In the genomic region with DNA sequence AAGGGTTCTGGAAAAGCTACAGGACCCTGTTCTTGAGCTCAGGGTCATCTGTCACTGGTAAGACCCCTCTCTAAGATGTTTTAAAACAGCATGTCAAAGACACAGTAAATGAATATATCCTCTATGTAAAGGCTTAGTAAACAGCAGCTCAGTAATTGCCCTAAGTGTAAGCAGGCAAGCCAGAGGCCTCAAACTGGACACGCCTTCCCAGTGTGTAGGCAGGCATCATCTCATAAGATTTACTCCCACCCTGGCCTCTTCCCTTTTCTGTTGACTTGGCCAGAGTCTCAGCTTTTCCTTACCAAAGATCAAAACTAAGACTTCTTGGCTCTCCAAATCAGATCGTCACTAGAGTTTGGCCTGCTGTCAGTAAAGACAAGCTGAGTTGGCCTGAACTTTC, we compare ENCODE assay signal across 20 cellular contexts. TPM values are rescaled to one million over a fixed set of nuclear protein-coding genes. Genes with fewer than 3 reads are reported as not detected.
DNase-seq lines count a peak whose midpoint lies in the region; ATAC-seq, FAIRE-seq and TF ChIP-seq lines count a peak whose summit lies in the region.
"Had no signal": no experiment of that assay in that cellular context is flagged by ENCODE, and none has a peak within 500 bp of the region (broad histone marks: within the 10 kb centered on the region; RNA-seq: fewer than 3 reads in every experiment).

No MANE protein-coding gene starts in this region.

- TF ChIP-seq POLR2A in A549 (IDR thresholded peaks at IDR 0.05; ENCODE audit: low read length), result no peak

- TF ChIP-seq CTCF in A549 (IDR thresholded peaks at IDR 0.05) (no peak), choroid plexus epithelial cell (conservative IDR thresholded peaks at IDR 0.05; ENCODE audit: low read depth, low read length) (no peak)

- no peak overlapping the region for H3K4me3 ChIP-seq in A549
- H3K4me3 ChIP-seq in choroid plexus epithelial cell (ENCODE audit: low read depth, low read length), result no peak overlapping the region
- no peak overlapping the region for H3K4me3 ChIP-seq in muscle layer of colon (ENCODE audit: low read depth in 1 of 2, low read length in 2 of 2)
- H3K4me3 ChIP-seq: spleen had no signal

- no peak for FAIRE-seq in A549 (lab: Jason Lieb, UNC)
- FAIRE-seq: GM12891 had no signal

- WGBS in A549 (ENCODE audit: missing lambda C conversion rate), result 83% methylated on average over 2 of the region's 2 CpGs

- ATAC-seq in A549 (no peak), HG02642 (IDR thresholded peaks at IDR 0.05; ENCODE audit: poor library complexity, unreplicated experiment) (no peak)
- ATAC-seq: naive thymus-derived CD8-positive, alpha-beta T cell had no signal

- DNase-seq in A549 (ENCODE audit: low read depth in 1 of 2, low spot score in 1 of 2), result no peak
- peak; percentile 66 for DNase-seq in NCI-H2227 treated with DMSO at 0.1 percent for 48 hours (lab: John Stamatoyannopoulos, UW)
- peak; percentile 14 for DNase-seq in choroid plexus epithelial cell (ENCODE audit: low read depth)
- no peak for DNase-seq in NCI-H1694 (lab: John Stamatoyannopoulos, UW)
- no peak for DNase-seq in head of caudate nucleus
- DNase-seq in midbrain (lab: John Stamatoyannopoulos, UW), result no peak
- DNase-seq: activated CD4-positive, alpha-beta T cell treated with anti-CD3 and anti-CD28 coated beads, Interleukin-2, amount 50 U/mL, for 1 hour; activated T-cell treated with anti-CD3 and anti-CD28 coated beads for 4 hours; brain microvascular endothelial cell; DMS 273 treated with DMSO at 0.1 percent for 48 hours; GF-D8; naive thymus-derived CD8-positive, alpha-beta T cell; NCI-H1694 treated with DMSO at 0.1 percent for 48 hours; NCI-H510A; spleen; SW 1271 had no signal

- TF ChIP-seq RAD21 in A549 (conservative IDR thresholded peaks at IDR 0.05 in 1 of 2, IDR thresholded peaks at IDR 0.05 in 1 of 2), result no peak

- CTCF ChIA-PET in A549 (lab: Yijun Ruan, JAX), result interaction anchor here (0.6 to 1.8 kb wide), 13 partner anchors 32 to 1475 kb away, joined by 3 to 7 read pairs (median 3); no protein-coding TSS in a partner anchor

- POLR2A ChIA-PET in A549 (lab: Yijun Ruan, JAX), result interaction anchor here (1.2 kb wide), 1 partner anchor 182 kb away, joined by 3 read pairs; a partner anchor contains a TSS

- H3K36me3 ChIP-seq in muscle layer of colon (ENCODE audit: insufficient read depth, low read length), result no peaks in the 10 kb centered on the region
- H3K36me3 ChIP-seq: brain microvascular endothelial cell, spleen had no signal

- H3K27me3 ChIP-seq in muscle layer of colon (ENCODE audit: control insufficient read depth in 1 of 2, insufficient read depth in 2 of 2, low read length in 2 of 2), result no peaks in the 10 kb centered on the region
- H3K27me3 ChIP-seq: brain microvascular endothelial cell, spleen had no signal

- H3K4me1 ChIP-seq in A549, result peaks cover 36% of the 10 kb centered on the region
- H3K4me1 ChIP-seq in muscle layer of colon (ENCODE audit: insufficient read depth, low read length), result peaks cover 37% of the 10 kb centered on the region

- no peak overlapping the region for H3K9ac ChIP-seq in muscle layer of colon (ENCODE audit: low read length)

- intact Hi-C loops in head of caudate nucleus (cut with DNase I), result no loop called here

- H3K9me3 ChIP-seq in A549 (peaks cover 6% of the 10 kb centered on the region; the same call in 2 of the 3 replicates), muscle layer of colon (ENCODE audit: low read length) (peaks cover 8% of the 10 kb centered on the region)

- H3K27ac ChIP-seq in A549 (peak overlapping the region; percentile 0 to 38; a peak in 4 of 6 replicates), muscle layer of colon (ENCODE audit: low read depth, low read length) (peak overlapping the region; percentile 53)
- H3K27ac ChIP-seq: brain microvascular endothelial cell, C4-2B had no signal

- no peak overlapping the region for H3K4me2 ChIP-seq in A549

- no peak for TF ChIP-seq EP300 in A549 (IDR thresholded peaks at IDR 0.05)

TF ChIP-seq in A549, 52 proteins besides CTCF, POLR2A, EP300 and RAD21:
- TF ChIP-seq CEBPB (IDR thresholded peaks at IDR 0.05), result no peak
- no peak for TF ChIP-seq ZC3H11A (IDR thresholded peaks at IDR 0.05)
- no peak for TF ChIP-seq SMC3 (IDR thresholded peaks at IDR 0.05)
- TF ChIP-seq CHD2 (IDR thresholded peaks at IDR 0.05; ENCODE audit: low read length, partially characterized antibody), result no peak
- TF ChIP-seq, protein P1, sequence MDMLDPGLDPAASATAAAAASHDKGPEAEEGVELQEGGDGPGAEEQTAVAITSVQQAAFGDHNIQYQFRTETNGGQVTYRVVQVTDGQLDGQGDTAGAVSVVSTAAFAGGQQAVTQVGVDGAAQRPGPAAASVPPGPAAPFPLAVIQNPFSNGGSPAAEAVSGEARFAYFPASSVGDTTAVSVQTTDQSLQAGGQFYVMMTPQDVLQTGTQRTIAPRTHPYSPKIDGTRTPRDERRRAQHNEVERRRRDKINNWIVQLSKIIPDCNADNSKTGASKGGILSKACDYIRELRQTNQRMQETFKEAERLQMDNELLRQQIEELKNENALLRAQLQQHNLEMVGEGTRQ (IDR thresholded peaks at IDR 0.05), result no peak
- TF ChIP-seq FOSB (CRISPR knock-in tag; IDR thresholded peaks at IDR 0.05), result no peak
- TF ChIP-seq, protein P2, sequence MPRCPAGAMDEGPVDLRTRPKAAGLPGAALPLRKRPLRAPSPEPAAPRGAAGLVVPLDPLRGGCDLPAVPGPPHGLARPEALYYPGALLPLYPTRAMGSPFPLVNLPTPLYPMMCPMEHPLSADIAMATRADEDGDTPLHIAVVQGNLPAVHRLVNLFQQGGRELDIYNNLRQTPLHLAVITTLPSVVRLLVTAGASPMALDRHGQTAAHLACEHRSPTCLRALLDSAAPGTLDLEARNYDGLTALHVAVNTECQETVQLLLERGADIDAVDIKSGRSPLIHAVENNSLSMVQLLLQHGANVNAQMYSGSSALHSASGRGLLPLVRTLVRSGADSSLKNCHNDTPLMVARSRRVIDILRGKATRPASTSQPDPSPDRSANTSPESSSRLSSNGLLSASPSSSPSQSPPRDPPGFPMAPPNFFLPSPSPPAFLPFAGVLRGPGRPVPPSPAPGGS (IDR thresholded peaks at IDR 0.05), result no peak
- TF ChIP-seq MAZ (IDR thresholded peaks at IDR 0.05; ENCODE audit: borderline replicate concordance, low read depth, low read length), result no peak
- TF ChIP-seq HOXB5 (CRISPR knock-in tag; IDR thresholded peaks at IDR 0.05), result no peak
- no peak for TF ChIP-seq EHF (CRISPR knock-in tag; IDR thresholded peaks at IDR 0.05)
- no peak for TF ChIP-seq HEYL (CRISPR knock-in tag; IDR thresholded peaks at IDR 0.05)
- TF ChIP-seq TFCP2L1 (CRISPR knock-in tag; IDR thresholded peaks at IDR 0.05), result no peak
- TF ChIP-seq POLR2AphosphoS2 (conservative IDR thresholded peaks at IDR 0.05; ENCODE audit: low read length), result no peak

RNA-seq across cellular contexts. Expression of a gene that starts 55.5 kb away (rescaled TPM):
- not detected in 2 replicates for polyA plus RNA-seq in A549 (2011; rRNA removed)
- not detected in 2 replicates for polyA plus RNA-seq in A549 (2012; cell fraction: cytosol; rRNA removed)
- polyA plus RNA-seq in A549 (2012; cell fraction: nucleus; rRNA removed), result not detected in 2 replicates
- polyA plus RNA-seq in A549 (2017; fragmentation: RNase III; extraction: RNeasy Plus Mini Kit Qiagen cat#74134 plus additional on column Dnase treatment), result not detected in 3 replicates
- polyA minus RNA-seq in A549 (2011; rRNA and poly(A)+ RNA removed), result under 0.01 TPM in 1 of 2 replicates, not detected in the other
- polyA plus RNA-seq: naive thymus-derived CD8-positive, alpha-beta T cell; spleen had no signal

RNA-seq across cellular contexts. Expression of a gene that starts 56.7 kb away (rescaled TPM):
- polyA plus RNA-seq in A549 (2011; rRNA removed) (not detected in 2 replicates), A549 (2017; fragmentation: RNase III; extraction: RNeasy Plus Mini Kit Qiagen cat#74134 plus additional on column Dnase treatment) (not detected in 3 replicates)
- not detected in 2 replicates for polyA plus RNA-seq in A549 (2012; cell fraction: cytosol; rRNA removed)
- not detected in 2 replicates for polyA plus RNA-seq in A549 (2012; cell fraction: nucleus; rRNA removed)
- under 0.01 TPM in 1 of 2 replicates, not detected in the other for polyA minus RNA-seq in A549 (2011; rRNA and poly(A)+ RNA removed)
- polyA plus RNA-seq: naive thymus-derived CD8-positive, alpha-beta T cell; spleen had no signal

Comparison
In these comparisons a context has a peak if more than half of its experiments do, and no peak if none do; other contexts are left out.
1. DNase-seq: peak in NCI-H2227 treated with DMSO at 0.1 percent for 48 hours (single experiment) and choroid plexus epithelial cell (single experiment); none in A549 (0 of 2), NCI-H1694 (single experiment), head of caudate nucleus (0 of 42) and midbrain (single experiment).